Comparison of ENCODE assay signal across 8 cellular contexts in genomic region chr5:134411228-134411545, GRCh38. TPM values are rescaled to one million over a fixed set of nuclear protein-coding genes. Genes with fewer than 3 reads are reported as not detected.
DNase-seq lines count a peak whose midpoint lies in the region; ATAC-seq, FAIRE-seq and TF ChIP-seq lines count a peak whose summit lies in the region.

No MANE protein-coding gene starts in this region.

- H3K4me1 ChIP-seq in DOHH2 (ENCODE audit: control insufficient read depth, low read length) (peaks cover 22% of the 10 kb centered on the region), PC-9 (replicated peaks; ENCODE audit: insufficient read depth) (peaks cover 16% of the 10 kb centered on the region), esophagus muscularis mucosa (peaks cover 22 to 43% (median 38%) of the 10 kb centered on the region in 4 donors), trophoblast cell (ENCODE audit: control insufficient read depth in 1 of 2, insufficient read depth in 2 of 2, low read length in 2 of 2) (peaks cover 7 to 10% of the 10 kb centered on the region in 2 experiments)

- H3K9me2 ChIP-seq in DOHH2 (replicated peaks; ENCODE audit: control insufficient read depth, low read length) = no peaks in the 10 kb centered on the region
- H3K9me2 ChIP-seq in PC-9 (ENCODE audit: insufficient read depth) = no peaks in the 10 kb centered on the region

- no peaks in the 10 kb centered on the region for H3K9me3 ChIP-seq in DOHH2 (ENCODE audit: control insufficient read depth, insufficient read depth, low read length)
- no peaks in the 10 kb centered on the region for H3K9me3 ChIP-seq in PC-9 (ENCODE audit: insufficient read depth, low read depth)
- no peaks in the 10 kb centered on the region for H3K9me3 ChIP-seq in esophagus muscularis mucosa
- no peaks in the 10 kb centered on the region for H3K9me3 ChIP-seq in trophoblast cell (ENCODE audit: insufficient read depth, low read depth, low read length)

- H3K27ac ChIP-seq in DOHH2 (ENCODE audit: low read depth, low read length) (peak overlapping the region; percentile 20; the same call in 1 of the 2 replicates), PC-9 (no peak overlapping the region), esophagus muscularis mucosa (replicated peaks in 1 of 4) (peak overlapping the region; percentile 82 to 87 (median 85)), trophoblast cell (ENCODE audit: low read depth, low read length) (no peak overlapping the region)

- peak overlapping the region; percentile 88 for H3K18ac ChIP-seq in trophoblast cell (ENCODE audit: low read length)

- 8% methylated on average over 9 of the region's 9 CpGs for WGBS in esophagus muscularis mucosa
- no CpG with 5 or more reads among the region's 9 CpGs for WGBS in trophoblast cell (ENCODE audit: extremely low coverage, insufficient coverage, insufficient read length)

- BruUV-seq in PC-9 (replicated peaks; lab: Mats Ljungman, UMichigan) = no TSS peak

- no peak for DNase-seq in PC-9
- no peak for DNase-seq in esophagus muscularis mucosa (ENCODE audit: extremely low spot score)
- no peak for DNase-seq in trophoblast cell
- DNase-seq in stimulated activated CD4-positive, alpha-beta T cell treated with anti-CD3 and anti-CD28 coated beads, Interleukin-2, amount 100 ng/mL, for 24 hours = no peak
- DNase-seq in Kasumi-1 (lab: John Stamatoyannopoulos, UW) = no peak
- no peak for DNase-seq in urothelium cell line (ENCODE audit: low spot score)

- H2BK5ac ChIP-seq in trophoblast cell (ENCODE audit: low read depth, low read length, poor library complexity) = peak overlapping the region; percentile 8

- TF ChIP-seq POLR2A in esophagus muscularis mucosa (IDR thresholded peaks at IDR 0.05; ENCODE audit: low read depth) = no peak

- H3K4me2 ChIP-seq in DOHH2 (ENCODE audit: low read length) (peak overlapping the region; percentile 100), PC-9 (peak overlapping the region; percentile 98), trophoblast cell (ENCODE audit: low read length) (peak overlapping the region; percentile 58)

- peak overlapping the region; percentile 94 for H3K14ac ChIP-seq in trophoblast cell (ENCODE audit: low read length)

- H3K4me3 ChIP-seq in DOHH2 (ENCODE audit: low read length) (peak overlapping the region; percentile 100), PC-9 (peak overlapping the region; percentile 98), esophagus muscularis mucosa (peak overlapping the region; percentile 71 to 84 (median 82)), trophoblast cell (ENCODE audit: low read depth, low read length) (peak overlapping the region; percentile 87)

- peak overlapping the region; percentile 67 for H4K91ac ChIP-seq in trophoblast cell (ENCODE audit: low read depth, low read length)

- H2AFZ ChIP-seq in PC-9 = peak overlapping the region; percentile 88
- peak overlapping the region; percentile 66 for H2AFZ ChIP-seq in trophoblast cell (ENCODE audit: insufficient read depth, low read length, poor library complexity)

- H4K8ac ChIP-seq in trophoblast cell (ENCODE audit: low read depth, low read length) = peak overlapping the region; percentile 90

- CTCF ChIA-PET in PC-9 (lab: Charles Lee) = interaction anchor here (1.0 to 1.1 kb wide), 2 partner anchors 92 to 116 kb away, joined by 3 read pairs; no protein-coding TSS in a partner anchor

- FAIRE-seq in urothelium cell line (lab: Jason Lieb, UNC) = no peak

- H3K27me3 ChIP-seq in DOHH2 (ENCODE audit: control insufficient read depth, low read length) (no peaks in the 10 kb centered on the region), PC-9 (ENCODE audit: insufficient read depth, low read depth) (no peaks in the 10 kb centered on the region), esophagus muscularis mucosa (no peaks in the 10 kb centered on the region), trophoblast cell (ENCODE audit: insufficient read depth, low read length) (no peaks in the 10 kb centered on the region)

- no peak for ATAC-seq in GM21367 (IDR thresholded peaks at IDR 0.05; ENCODE audit: unreplicated experiment)

- H2BK120ac ChIP-seq in trophoblast cell (ENCODE audit: insufficient read depth, low read length, poor library complexity) = peak overlapping the region; percentile 14

- H4K20me1 ChIP-seq in DOHH2 (ENCODE audit: control insufficient read depth, insufficient read depth, low read depth, low read length) (no peaks in the 10 kb centered on the region), PC-9 (ENCODE audit: insufficient read depth) (no peaks in the 10 kb centered on the region)

- H3K36me3 ChIP-seq in DOHH2 (ENCODE audit: control insufficient read depth, low read length) (peaks cover 29% of the 10 kb centered on the region), PC-9 (ENCODE audit: low read depth) (no peaks in the 10 kb centered on the region), esophagus muscularis mucosa (peaks cover 0 to 15% (median 7%) of the 10 kb centered on the region in 4 donors), trophoblast cell (ENCODE audit: control insufficient read depth in 1 of 2, insufficient read depth in 2 of 2, low read length in 2 of 2) (no peaks in the 10 kb centered on the region)

- no peak overlapping the region for H3K23ac ChIP-seq in trophoblast cell (ENCODE audit: low read length)

- H3F3A ChIP-seq in DOHH2 (ENCODE audit: control insufficient read depth, insufficient read depth) (no peaks in the 10 kb centered on the region), PC-9 (ENCODE audit: insufficient read depth, low read depth) (no peaks in the 10 kb centered on the region)

- H4K12ac ChIP-seq in trophoblast cell (ENCODE audit: low read depth, low read length) = peak overlapping the region; percentile 98

- peak overlapping the region; percentile 23 for H3K9ac ChIP-seq in trophoblast cell (ENCODE audit: low read length)

- intact Hi-C loops in PC-9 (cut with micrococcal nuclease; ENCODE audit: unreplicated experiment) = loop anchor here (1.0 to 2.0 kb wide), 3 partner anchors 101 to 166 kb away; no protein-coding TSS in a partner anchor
- intact Hi-C loops in esophagus muscularis mucosa (cut with DNase I) = loop anchor here (2.0 to 5.0 kb wide), 3 partner anchors 39 to 168 kb away; partner anchors contain the start of gene UBE2B

- H3K79me1 ChIP-seq in trophoblast cell (ENCODE audit: low read length) = peaks cover 9% of the 10 kb centered on the region

- H3K4ac ChIP-seq in trophoblast cell (ENCODE audit: low read depth, low read length) = peak overlapping the region; percentile 96

- TF ChIP-seq EP300 in esophagus muscularis mucosa (IDR thresholded peaks at IDR 0.05) = no peak

- no peak overlapping the region for H2BK12ac ChIP-seq in trophoblast cell (ENCODE audit: low read length)

- H2AK5ac ChIP-seq in trophoblast cell (ENCODE audit: low read length) = peak overlapping the region; percentile 94

- H3K79me2 ChIP-seq in DOHH2 (ENCODE audit: control insufficient read depth, low read length) (peaks cover 43% of the 10 kb centered on the region), PC-9 (ENCODE audit: low read depth) (peaks cover 24% of the 10 kb centered on the region), trophoblast cell (ENCODE audit: control insufficient read depth, insufficient read depth, low read length, poor library complexity) (peaks cover 6% of the 10 kb centered on the region)

- POLR2A ChIA-PET in PC-9 (lab: Charles Lee; ENCODE audit: unreplicated experiment) = interaction anchor here (0.6 to 0.7 kb wide), 3 partner anchors 29 to 98 kb away, joined by 3 to 10 read pairs (median 3); no protein-coding TSS in a partner anchor

- TF ChIP-seq CTCF in DOHH2 (IDR thresholded peaks at IDR 0.05; ENCODE audit: low read depth, low read length, poor library complexity, severe bottlenecking) (no peak), PC-9 (conservative IDR thresholded peaks at IDR 0.05) (no peak), esophagus muscularis mucosa (IDR thresholded peaks at IDR 0.05) (no peak)

RNA-seq across cellular contexts. Expression of gene CDKN2AIPNL, which starts 0.5 kb away (rescaled TPM):
- total RNA-seq in PC-9 (2021) (35.3 and 36.1 TPM in 2 replicates), esophagus muscularis mucosa (10 to 100 TPM; 17.9 to 19.9 (median 18.8) TPM)
- polyA plus RNA-seq in trophoblast cell (2013) = 21.1 and 23.7 TPM in 2 replicates

RNA-seq across cellular contexts. Expression of gene UBE2B, which starts 39.8 kb away (rescaled TPM):
- total RNA-seq in PC-9 (2021) (61.9 and 85.5 TPM in 2 replicates), esophagus muscularis mucosa (10 to 100 TPM; 38.2 to 96.3 (median 52.3) TPM)
- 166 and 181 TPM in 2 replicates for polyA plus RNA-seq in trophoblast cell (2013)

RNA-seq across cellular contexts. Expression of gene CDKL3, which starts 44.2 kb away (rescaled TPM):
- total RNA-seq in PC-9 (2021) = 3.8 and 4.7 TPM in 2 replicates
- 1 to 10 TPM; 1.1 to 4.6 (median 4.0) TPM for total RNA-seq in esophagus muscularis mucosa
- polyA plus RNA-seq in trophoblast cell (2013) = 1.3 and 1.4 TPM in 2 replicates

Comparison
In these comparisons a context has a peak if more than half of its experiments do, and no peak if none do; other contexts are left out.
1. H3K27ac ChIP-seq: peak in DOHH2 (single experiment) and esophagus muscularis mucosa (4 of 4); none in PC-9 (single experiment) and trophoblast cell (single experiment).
2. Peak in every context shown above with its lines, with median percentiles within 50 percentile points of each other: H3K4me2 ChIP-seq and H3K4me3 ChIP-seq.